16 cellular contexts compared by ENCODE assay signal in the genomic region with DNA sequence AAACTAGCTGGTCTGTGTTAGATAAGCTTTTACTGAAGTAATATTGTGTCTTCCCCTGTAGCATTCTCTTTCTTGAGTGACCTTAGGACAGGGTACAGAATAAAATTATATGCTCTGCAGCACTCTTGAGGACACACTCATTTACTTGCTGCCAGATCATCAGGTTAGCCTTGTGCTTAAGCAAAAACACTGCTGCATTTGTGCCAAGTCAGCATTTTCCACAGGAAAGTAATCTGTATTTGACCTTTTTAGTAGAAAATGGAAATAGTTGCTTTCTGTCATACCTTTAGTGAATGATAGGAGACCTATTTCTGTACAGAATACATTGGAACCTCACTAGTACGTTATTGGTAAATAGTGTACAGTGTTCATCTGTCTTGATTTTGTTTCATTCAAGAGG. TPM values are rescaled to one million over a fixed set of nuclear protein-coding genes. Genes with fewer than 3 reads are reported as not detected.
A peak's percentile ranks its signal among the peaks of the same experiment; 100 is the strongest.
DNase-seq lines count a peak whose midpoint lies in the region; ATAC-seq, FAIRE-seq and TF ChIP-seq lines count a peak whose summit lies in the region.
"Had no signal": no experiment of that assay in that cellular context is flagged by ENCODE, and none has a peak within 500 bp of the region (broad histone marks: within the 10 kb centered on the region; RNA-seq: fewer than 3 reads in every experiment).

No MANE protein-coding gene starts in this region.

- CTCF ChIA-PET in H1 (lab: Charles Lee; ENCODE audit: partially characterized antibody) = interaction anchor here (1.5 to 1.6 kb wide), 3 partner anchors 22 to 54 kb away, joined by 3 to 5 read pairs (median 4); a partner anchor contains a TSS

- TF ChIP-seq CTCF in H1 (IDR thresholded peaks at IDR 0.05; ENCODE audit: control extremely low read depth in 1 of 3, insufficient read depth in 1 of 3, low read depth in 1 of 3, low read length in 3 of 3) (no peak), natural killer cell (IDR thresholded peaks at IDR 0.05) (no peak)

- H3K4me1 Mint-ChIP-seq in activated naive CD8-positive, alpha-beta T cell treated with anti-CD3 and anti-CD28 coated beads, Interleukin-2, amount 50 U/mL, for 24 hours = peaks cover 5% of the 10 kb centered on the region
- peaks cover 4% of the 10 kb centered on the region for H3K4me1 Mint-ChIP-seq in activated naive CD8-positive, alpha-beta T cell treated with anti-CD3 and anti-CD28 coated beads for 36 hours
- peaks cover 0 to 4% of the 10 kb centered on the region in 2 donors for H3K4me1 Mint-ChIP-seq in natural killer cell

- H3K23ac ChIP-seq in H1 (ENCODE audit: insufficient read length) = no peak overlapping the region

- H3K79me1 ChIP-seq in H1 (ENCODE audit: low read depth, low read length) = peaks cover 2% of the 10 kb centered on the region; the same call in 1 of the 2 replicates

- H4K20me1 ChIP-seq in H1 (replicated peaks in 1 of 2; ENCODE audit: control insufficient read depth in 1 of 2, insufficient read depth in 2 of 2, low read length in 2 of 2) = peaks cover 2 to 3% of the 10 kb centered on the region in 2 experiments

- H3K27me3 ChIP-seq in H1 (replicated peaks in 1 of 4; ENCODE audit: control insufficient read depth in 3 of 4, extremely low read depth in 1 of 4, insufficient read depth in 3 of 4, low read length in 3 of 4) = no peaks in the 10 kb centered on the region

- no peak for FAIRE-seq in H1 (lab: Jason Lieb, UNC)

- no peak overlapping the region for H2BK20ac ChIP-seq in H1 (ENCODE audit: low read length)

- peaks cover 65% of the 10 kb centered on the region for H3K36me3 Mint-ChIP-seq in activated naive CD8-positive, alpha-beta T cell treated with anti-CD3 and anti-CD28 coated beads, Interleukin-2, amount 50 U/mL, for 24 hours (ENCODE audit: low read depth)
- H3K36me3 Mint-ChIP-seq in activated naive CD8-positive, alpha-beta T cell treated with anti-CD3 and anti-CD28 coated beads for 36 hours = peaks cover 44% of the 10 kb centered on the region
- H3K36me3 Mint-ChIP-seq in natural killer cell = peaks cover 19% of the 10 kb centered on the region

- peaks cover 0 to 10% of the 10 kb centered on the region in 2 experiments; a peak in 1 of 4 replicates for H3K79me2 ChIP-seq in H1 (ENCODE audit: control insufficient read depth in 1 of 2, insufficient read depth in 2 of 2, low read length in 2 of 2)

- H2BK5ac ChIP-seq in H1 (ENCODE audit: low read depth, low read length) = no peak overlapping the region

- 91% methylated on average over 1 of the region's 1 CpG; no CpG with 5 or more reads in 1 of the 2 experiments for WGBS in H1 (ENCODE audit: extremely low coverage in 1 of 2, insufficient coverage in 1 of 2, insufficient read length in 1 of 2, insufficient replicate concordance in 2 of 2, low coverage in 1 of 2, low lambda C conversion rate in 2 of 2, missing lambda C conversion rate in 1 of 2), 2 experiments

- no peaks in the 10 kb centered on the region for H3K27me3 Mint-ChIP-seq in activated naive CD8-positive, alpha-beta T cell treated with anti-CD3 and anti-CD28 coated beads, Interleukin-2, amount 50 U/mL, for 24 hours
- H3K27me3 Mint-ChIP-seq in activated naive CD8-positive, alpha-beta T cell treated with anti-CD3 and anti-CD28 coated beads for 36 hours = no peaks in the 10 kb centered on the region
- no peaks in the 10 kb centered on the region for H3K27me3 Mint-ChIP-seq in natural killer cell (ENCODE audit: low read depth in 2 of 2)

- H2BK12ac ChIP-seq in H1 (ENCODE audit: low read depth, low read length) = no peak overlapping the region

- H3K14ac ChIP-seq in H1 (ENCODE audit: insufficient read length) = no peak overlapping the region

- no peak for TF ChIP-seq POLR2A in H1 (IDR thresholded peaks at IDR 0.05; ENCODE audit: control extremely low read depth in 1 of 2, low read depth in 2 of 2, low read length in 2 of 2)

- H3K18ac ChIP-seq in H1 (ENCODE audit: extremely low read depth, low read length) = no peak overlapping the region

- H3K36me3 ChIP-seq in SK-N-MC (ENCODE audit: insufficient read depth, low read length) (peaks cover 99% of the 10 kb centered on the region), H1 (ENCODE audit: control insufficient read depth in 2 of 4, insufficient read depth in 4 of 4, low read length in 3 of 4) (peaks cover 15 to 91% (median 52%) of the 10 kb centered on the region in 4 experiments)

- H4K91ac ChIP-seq in H1 (replicated peaks; ENCODE audit: insufficient read length, low read length) = no peak overlapping the region

- DNase-seq in activated naive CD8-positive, alpha-beta T cell treated with anti-CD3 and anti-CD28 coated beads, Interleukin-2, amount 50 U/mL, for 24 hours = no peak
- no peak for DNase-seq in activated naive CD8-positive, alpha-beta T cell treated with anti-CD3 and anti-CD28 coated beads for 36 hours
- no peak for DNase-seq in SK-N-MC (ENCODE audit: low read depth, low spot score)
- no peak for DNase-seq in H1 (ENCODE audit: low read depth in 1 of 2, low spot score in 2 of 2)
- DNase-seq in natural killer cell = no peak
- DNase-seq in NCI-H2029 treated with DMSO at 0.1 percent for 48 hours (lab: John Stamatoyannopoulos, UW) = no peak
- DNase-seq: DMS53, H7, NCI-H1417 treated with DMSO at 0.1 percent for 48 hours, NCI-H1930, NCI-H2171 treated with DMSO at 0.1 percent for 48 hours, NCI-H748 treated with DMSO at 0.1 percent for 48 hours, OCI-M1, SIG-M5 had no signal

- H3K4me3 Mint-ChIP-seq in activated naive CD8-positive, alpha-beta T cell treated with anti-CD3 and anti-CD28 coated beads, Interleukin-2, amount 50 U/mL, for 24 hours = no peak overlapping the region
- no peak overlapping the region for H3K4me3 Mint-ChIP-seq in activated naive CD8-positive, alpha-beta T cell treated with anti-CD3 and anti-CD28 coated beads for 36 hours
- no peak overlapping the region for H3K4me3 Mint-ChIP-seq in natural killer cell

- 0 out of 2 replicates have a peak overlapping the region, but pooled peaks have one; percentile 1 for H3K27ac ChIP-seq in SK-N-MC
- H3K27ac ChIP-seq in H1 (ENCODE audit: low read depth, low read length) = no peak overlapping the region
- H3K27ac ChIP-seq: C4-2B had no signal

- no peak overlapping the region for H4K8ac ChIP-seq in H1 (ENCODE audit: extremely low read depth, insufficient read depth, low read length)

- no peak overlapping the region for H4K5ac ChIP-seq in H1 (ENCODE audit: insufficient read length, low read depth, low read length)

- H3K9me3 ChIP-seq in SK-N-MC (ENCODE audit: low read depth, low read length) (no peaks in the 10 kb centered on the region), H1 (ENCODE audit: insufficient read depth in 2 of 2, low read depth in 1 of 2, low read length in 1 of 2) (no peaks in the 10 kb centered on the region)

- H3K27ac Mint-ChIP-seq in activated naive CD8-positive, alpha-beta T cell treated with anti-CD3 and anti-CD28 coated beads, Interleukin-2, amount 50 U/mL, for 24 hours = peak overlapping the region; percentile 20
- no peak overlapping the region for H3K27ac Mint-ChIP-seq in activated naive CD8-positive, alpha-beta T cell treated with anti-CD3 and anti-CD28 coated beads for 36 hours
- H3K27ac Mint-ChIP-seq in natural killer cell = no peak overlapping the region

- intact Hi-C loops in natural killer cell (cut with micrococcal nuclease) = no loop called here

- H2AK5ac ChIP-seq in H1 (ENCODE audit: low read depth, low read length) = no peak overlapping the region

- H3K23me2 ChIP-seq in H1 (ENCODE audit: low read depth, low read length) = no peaks in the 10 kb centered on the region

- no peak overlapping the region for H3K56ac ChIP-seq in H1 (replicated peaks; ENCODE audit: insufficient read length, low read depth, low read length)

- H3K9me3 Mint-ChIP-seq in activated naive CD8-positive, alpha-beta T cell treated with anti-CD3 and anti-CD28 coated beads, Interleukin-2, amount 50 U/mL, for 24 hours = no peaks in the 10 kb centered on the region
- no peaks in the 10 kb centered on the region for H3K9me3 Mint-ChIP-seq in activated naive CD8-positive, alpha-beta T cell treated with anti-CD3 and anti-CD28 coated beads for 36 hours
- no peaks in the 10 kb centered on the region for H3K9me3 Mint-ChIP-seq in natural killer cell

- H3K9ac ChIP-seq in SK-N-MC (ENCODE audit: insufficient read length) (no peak overlapping the region), H1 (replicated peaks in 1 of 4; ENCODE audit: extremely low read depth in 1 of 4, low read depth in 3 of 4, low read length in 3 of 4) (no peak overlapping the region)

- no peak for ATAC-seq in activated naive CD8-positive, alpha-beta T cell treated with anti-CD3 and anti-CD28 coated beads, Interleukin-2, amount 50 U/mL, for 24 hours
- ATAC-seq in natural killer cell = no peak
- no peak for ATAC-seq in HG03521 (IDR thresholded peaks at IDR 0.05; ENCODE audit: unreplicated experiment)

- TF ChIP-seq RAD21 in H1 (IDR thresholded peaks at IDR 0.05 in 1 of 2, conservative IDR thresholded peaks at IDR 0.05 in 1 of 2; ENCODE audit: low read depth in 2 of 2, low read length in 2 of 2) = no peak

- no peak overlapping the region for H3K4ac ChIP-seq in H1 (replicated peaks; ENCODE audit: insufficient read length, low read depth, low read length)

- H3K4me2 ChIP-seq in H1 (ENCODE audit: insufficient read depth in 1 of 2, low read depth in 2 of 2, low read length in 2 of 2) = no peak overlapping the region

- H2BK15ac ChIP-seq in H1 (ENCODE audit: low read length) = no peak overlapping the region

- H2BK120ac ChIP-seq in H1 (replicated peaks; ENCODE audit: low read depth, low read length) = no peak overlapping the region

- H3K4me3 ChIP-seq in SK-N-MC (no peak overlapping the region), H1 (ENCODE audit: extremely low read depth in 1 of 4, insufficient read depth in 2 of 4, low read depth in 3 of 4, low read length in 4 of 4) (no peak overlapping the region)

- H2AFZ ChIP-seq in H1 (ENCODE audit: low read length) = no peak overlapping the region

- no peak for TF ChIP-seq EP300 in H1 (IDR thresholded peaks at IDR 0.05; ENCODE audit: borderline replicate concordance in 1 of 2, low read depth in 2 of 2, low read length in 2 of 2)

- peaks cover 0 to 7% (median 4%) of the 10 kb centered on the region in 4 experiments; a peak in 3 of 7 replicates for H3K4me1 ChIP-seq in H1 (replicated peaks in 1 of 4; ENCODE audit: control insufficient read depth in 3 of 4, insufficient read depth in 4 of 4, low read length in 3 of 4)

- POLR2A ChIA-PET in H1 (lab: Charles Lee; ENCODE audit: partially characterized antibody) = interaction anchor here (1.2 to 2.3 kb wide), 3 partner anchors 12 to 157 kb away, joined by 3 to 5 read pairs (median 3); no protein-coding TSS in a partner anchor

RNA-seq across cellular contexts. Expression of a gene that starts 54.2 kb away (rescaled TPM):
- 100 to 1,000 TPM; 229 to 231 TPM for total RNA-seq in activated naive CD8-positive, alpha-beta T cell treated with anti-CD3 and anti-CD28 coated beads for 36 hours
- 225 and 229 TPM in 2 replicates for total RNA-seq in H1 (2021; fragmentation: NEBNext Ultra II Directional; extraction: Animal tissue kit (Norgen Biotek cat#: 25700))
- 73.5 and 123 TPM in 2 replicates for polyA plus RNA-seq in H1 (2011; rRNA removed)
- 88.9 TPM for polyA plus RNA-seq in H1 (2011; cell fraction: cytosol; rRNA removed)
- 104 TPM for polyA plus RNA-seq in H1 (2011; cell fraction: nucleus; rRNA removed)
- 153 to 239 TPM (median 158 TPM) in 4 replicates for polyA plus RNA-seq in H1 (2012, experiment 1 of 2)
- polyA plus RNA-seq in H1 (2012, experiment 2 of 2) = 38.7 TPM
- polyA plus RNA-seq in H1 (2013, experiment 1 of 2) = 90.6 TPM
- polyA plus RNA-seq in H1 (2013, experiment 2 of 2) = 87.9 TPM
- polyA minus RNA-seq in H1 (2011; rRNA and poly(A)+ RNA removed) = 40.1 and 54.4 TPM in 2 replicates
- polyA minus RNA-seq in H1 (2011; cell fraction: cytosol; rRNA and poly(A)+ RNA removed) = 69.3 TPM
- polyA minus RNA-seq in H1 (2011; cell fraction: nucleus; rRNA and poly(A)+ RNA removed) = 75.1 TPM
- 10 to 100 TPM; 31.2 to 57.8 (median 37.3) TPM for total RNA-seq in natural killer cell
